In genomic region chr21:35226302-35226701, GRCh38 we compare ENCODE assay signal across 10 cellular contexts.
DNase-seq lines count a peak whose midpoint lies in the region; ATAC-seq lines count a peak whose summit lies in the region.
"Had no signal": no experiment of that assay in that cellular context is flagged by ENCODE, and none has a peak within 500 bp of the region (broad histone marks: within the 10 kb centered on the region; RNA-seq: fewer than 3 reads in every experiment).

No MANE protein-coding gene starts in this region.

- H3K4me3 Mint-ChIP-seq in stimulated activated naive CD8-positive, alpha-beta T cell treated with anti-CD3 and anti-CD28 coated beads, Interleukin-15, Interleukin-2, amounts not matched to agents 100 ng/mL and 50 ng/mL, for 24 hours: peak overlapping the region; percentile 54
- no peak overlapping the region for H3K4me3 Mint-ChIP-seq in activated naive CD8-positive, alpha-beta T cell treated with anti-CD3 and anti-CD28 coated beads, Interleukin-2, amount 10 ng/mL, durations not matched to agents 7 days and 5 days

- no peaks in the 10 kb centered on the region for H3K27me3 Mint-ChIP-seq in stimulated activated naive CD8-positive, alpha-beta T cell treated with anti-CD3 and anti-CD28 coated beads, Interleukin-15, Interleukin-2, amounts not matched to agents 100 ng/mL and 50 ng/mL, for 24 hours
- peaks cover 2% of the 10 kb centered on the region for H3K27me3 Mint-ChIP-seq in activated naive CD8-positive, alpha-beta T cell treated with anti-CD3 and anti-CD28 coated beads, Interleukin-2, amount 10 ng/mL, durations not matched to agents 7 days and 5 days

- ATAC-seq in stimulated activated naive CD8-positive, alpha-beta T cell treated with anti-CD3 and anti-CD28 coated beads, Interleukin-15, Interleukin-2, amounts not matched to agents 100 U/mL and 50 U/mL, for 24 hours: no peak
- ATAC-seq in activated naive CD8-positive, alpha-beta T cell treated with anti-CD3 and anti-CD28 coated beads, Interleukin-2, amount 10 ng/mL, durations not matched to agents 7 days and 5 days (ENCODE audit: low read depth): no peak
- peak; percentile 98 for ATAC-seq in left lobe of liver
- no peak for ATAC-seq in GM21447 (IDR thresholded peaks at IDR 0.05; ENCODE audit: unreplicated experiment)

- no peak for DNase-seq in stimulated activated naive CD8-positive, alpha-beta T cell treated with anti-CD3 and anti-CD28 coated beads, Interleukin-15, Interleukin-2, amounts not matched to agents 100 U/mL and 50 U/mL, for 24 hours
- no peak for DNase-seq in activated naive CD8-positive, alpha-beta T cell treated with anti-CD3 and anti-CD28 coated beads, Interleukin-2, amount 10 ng/mL, durations not matched to agents 7 days and 5 days
- DNase-seq in left lobe of liver (ENCODE audit: low spot score) (peak; percentile 87), 8988T (no peak), NK-92 (lab: John Stamatoyannopoulos, UW; ENCODE audit: unreplicated experiment) (no peak)
- no peak for DNase-seq in stimulated activated CD4-positive, alpha-beta T cell treated with anti-CD3 and anti-CD28 coated beads, Interleukin-1b, Interleukin-23, amount 100 ng/mL, for 48 hours
- DNase-seq: BE2C, NCI-H1694 treated with DMSO at 0.1 percent for 48 hours had no signal

- peaks cover 57% of the 10 kb centered on the region for H3K4me1 Mint-ChIP-seq in stimulated activated naive CD8-positive, alpha-beta T cell treated with anti-CD3 and anti-CD28 coated beads, Interleukin-15, Interleukin-2, amounts not matched to agents 100 ng/mL and 50 ng/mL, for 24 hours (ENCODE audit: low read depth)
- H3K4me1 Mint-ChIP-seq in activated naive CD8-positive, alpha-beta T cell treated with anti-CD3 and anti-CD28 coated beads, Interleukin-2, amount 10 ng/mL, durations not matched to agents 7 days and 5 days: peaks cover 33% of the 10 kb centered on the region

- H3K27ac Mint-ChIP-seq in stimulated activated naive CD8-positive, alpha-beta T cell treated with anti-CD3 and anti-CD28 coated beads, Interleukin-15, Interleukin-2, amounts not matched to agents 100 ng/mL and 50 ng/mL, for 24 hours: peak overlapping the region; percentile 83
- peak overlapping the region; percentile 72 for H3K27ac Mint-ChIP-seq in activated naive CD8-positive, alpha-beta T cell treated with anti-CD3 and anti-CD28 coated beads, Interleukin-2, amount 10 ng/mL, durations not matched to agents 7 days and 5 days

- H3K36me3 Mint-ChIP-seq in stimulated activated naive CD8-positive, alpha-beta T cell treated with anti-CD3 and anti-CD28 coated beads, Interleukin-15, Interleukin-2, amounts not matched to agents 100 ng/mL and 50 ng/mL, for 24 hours (ENCODE audit: low read depth): no peaks in the 10 kb centered on the region
- peaks cover 2% of the 10 kb centered on the region for H3K36me3 Mint-ChIP-seq in activated naive CD8-positive, alpha-beta T cell treated with anti-CD3 and anti-CD28 coated beads, Interleukin-2, amount 10 ng/mL, durations not matched to agents 7 days and 5 days

- H3K9me3 Mint-ChIP-seq in stimulated activated naive CD8-positive, alpha-beta T cell treated with anti-CD3 and anti-CD28 coated beads, Interleukin-15, Interleukin-2, amounts not matched to agents 100 ng/mL and 50 ng/mL, for 24 hours: no peaks in the 10 kb centered on the region
- H3K9me3 Mint-ChIP-seq in activated naive CD8-positive, alpha-beta T cell treated with anti-CD3 and anti-CD28 coated beads, Interleukin-2, amount 10 ng/mL, durations not matched to agents 7 days and 5 days: no peaks in the 10 kb centered on the region

- POLR2A ChIA-PET in activated naive CD8-positive, alpha-beta T cell treated with anti-CD3 and anti-CD28 coated beads, Interleukin-2, amount 10 ng/mL, durations not matched to agents 7 days and 5 days (lab: Charles Lee): interaction anchor here (0.5 to 1.9 kb wide), 3 partner anchors 242 to 339 kb away, joined by 3 to 4 read pairs (median 3); no protein-coding TSS in a partner anchor
